In genomic region chr7:830069-830468, GRCh38 we compare ENCODE assay signal across 12 cellular contexts. TPM values are rescaled to one million over a fixed set of nuclear protein-coding genes. Genes with fewer than 3 reads are reported as not detected.
DNase-seq lines count a peak whose midpoint lies in the region; ATAC-seq, FAIRE-seq and TF ChIP-seq lines count a peak whose summit lies in the region.
"Had no signal": no experiment of that assay in that cellular context is flagged by ENCODE, and none has a peak within 500 bp of the region (broad histone marks: within the 10 kb centered on the region; RNA-seq: fewer than 3 reads in every experiment).

No MANE protein-coding gene starts in this region.

- H3K4me3 ChIP-seq in skeletal muscle tissue (ENCODE audit: low read length in 3 of 3), result peak overlapping the region in 2 of 3 donors; percentile 31 to 33
- no peak overlapping the region for H3K4me3 ChIP-seq in hepatocyte
- H3K4me3 ChIP-seq: SJSA1 had no signal

- H4K20me1 ChIP-seq in hepatocyte (ENCODE audit: insufficient read depth, poor library complexity, severe bottlenecking), result peaks cover 23% of the 10 kb centered on the region

- no peak for FAIRE-seq in D721Med (lab: Jason Lieb, UNC)

- POLR2A ChIA-PET in WTC11 (lab: Charles Lee), result interaction anchor here (0.7 kb wide), 1 partner anchor 164 kb away, joined by 3 read pairs; no protein-coding TSS in a partner anchor

- H3K79me2 ChIP-seq in hepatocyte, result peaks cover 89% of the 10 kb centered on the region

- peaks cover 58% of the 10 kb centered on the region for H3K4me1 Mint-ChIP-seq in WTC11

- CTCF ChIA-PET in WTC11 (lab: Charles Lee), result interaction anchor here (0.9 to 1.8 kb wide), 3 partner anchors 12 to 60 kb away, joined by 3 to 9 read pairs (median 7); no protein-coding TSS in a partner anchor

- no peak for ATAC-seq in WTC11
- ATAC-seq in left cardiac atrium, result no peak
- no peak for ATAC-seq in HG03354 (IDR thresholded peaks at IDR 0.05; ENCODE audit: poor library complexity, severe bottlenecking, unreplicated experiment)

- peak overlapping the region; percentile 93 for H3K27ac Mint-ChIP-seq in WTC11

- H3K27me3 Mint-ChIP-seq in WTC11 (ENCODE audit: low read depth), result no peaks in the 10 kb centered on the region

- H2AFZ ChIP-seq in hepatocyte, result no peak overlapping the region

- H3K9me2 ChIP-seq in hepatocyte (replicated peaks; ENCODE audit: insufficient read depth), result no peaks in the 10 kb centered on the region

- no peaks in the 10 kb centered on the region for H3K9me3 Mint-ChIP-seq in WTC11

- 89% methylated on average over 12 of the region's 12 CpGs for WGBS in hepatocyte (ENCODE audit: low lambda C conversion rate, missing lambda C conversion rate)

- H3K27me3 ChIP-seq in skeletal muscle tissue (ENCODE audit: control insufficient read depth in 3 of 3, insufficient read depth in 3 of 3, low read length in 3 of 3) (no peaks in the 10 kb centered on the region), hepatocyte (no peaks in the 10 kb centered on the region)
- H3K27me3 ChIP-seq: SJSA1 had no signal

- peak overlapping the region; percentile 13 to 70 (median 68) for H3K9ac ChIP-seq in skeletal muscle tissue (ENCODE audit: low read depth in 1 of 3, low read length in 3 of 3)

- DNase-seq in D341Med (ENCODE audit: low spot score) (peak; percentile 12), WTC11 (ENCODE audit: low spot score) (no peak), left cardiac atrium (peak; percentile 19), hepatocyte (ENCODE audit: low spot score) (no peak), D721Med (ENCODE audit: insufficient read length, low spot score) (no peak), iPS-NIHi11 (ENCODE audit: low spot score) (no peak)
- DNase-seq: activated CD4-positive, alpha-beta T cell treated with anti-CD3 and anti-CD28 coated beads, Interleukin-2, amount 50 U/mL, for 48 hours; DMS153; islet precursor cell had no signal

- H3K36me3 Mint-ChIP-seq in WTC11, result peaks cover 11% of the 10 kb centered on the region

- peaks cover 58 to 71% (median 69%) of the 10 kb centered on the region in 3 donors for H3K4me1 ChIP-seq in skeletal muscle tissue (ENCODE audit: control insufficient read depth in 3 of 3, insufficient read depth in 3 of 3, low read length in 3 of 3)
- H3K4me1 ChIP-seq in hepatocyte (ENCODE audit: insufficient read depth), result peaks cover 23% of the 10 kb centered on the region

- H3K4me3 Mint-ChIP-seq in WTC11, result no peak overlapping the region

- H3K27ac ChIP-seq in skeletal muscle tissue (ENCODE audit: low read depth, low read length), result peak overlapping the region; percentile 95
- H3K27ac ChIP-seq in hepatocyte, result no peak overlapping the region

- H3K4me2 ChIP-seq in hepatocyte, result no peak overlapping the region

- peaks cover 0 to 6% (median 6%) of the 10 kb centered on the region in 3 donors for H3K36me3 ChIP-seq in skeletal muscle tissue (ENCODE audit: control insufficient read depth in 3 of 3, insufficient read depth in 3 of 3, low read length in 3 of 3)
- H3K36me3 ChIP-seq in hepatocyte (replicated peaks; ENCODE audit: insufficient read depth, low read depth), result no peaks in the 10 kb centered on the region

- no peaks in the 10 kb centered on the region for H3K9me3 ChIP-seq in skeletal muscle tissue (ENCODE audit: control insufficient read depth in 3 of 3, low read length in 3 of 3)
- H3K9me3 ChIP-seq in hepatocyte (ENCODE audit: low read depth), result no peaks in the 10 kb centered on the region
- H3K9me3 ChIP-seq: SJSA1 had no signal

- TF ChIP-seq CTCF in WTC11 (IDR thresholded peaks at IDR 0.05) (no peak), hepatocyte (IDR thresholded peaks at IDR 0.05; ENCODE audit: poor library complexity) (no peak), D721Med (IDR thresholded peaks at IDR 0.05; ENCODE audit: insufficient read depth, missing control alignments) (no peak)

- intact Hi-C loops in left cardiac atrium (cut with DNase I), result no loop called here

TF ChIP-seq in WTC11, 78 proteins besides CTCF, POLR2A, EP300 and RAD21:
- TF ChIP-seq TEAD4 (CRISPR knock-in tag; IDR thresholded peaks at IDR 0.05) (no peak), HMGA2 (CRISPR knock-in tag; IDR thresholded peaks at IDR 0.05) (no peak), SP1 (CRISPR knock-in tag; conservative IDR thresholded peaks at IDR 0.05) (no peak), ZNF423 (CRISPR knock-in tag; IDR thresholded peaks at IDR 0.05) (no peak), CREM (CRISPR knock-in tag; IDR thresholded peaks at IDR 0.05) (no peak)

RNA-seq across cellular contexts. Expression of gene SUN1, which starts 2.2 kb away (rescaled TPM):
- total RNA-seq in WTC11 (2021), result 149 to 158 TPM (median 156 TPM) in 3 replicates
- 100 to 1,000 TPM; 124 to 136 TPM for total RNA-seq in left cardiac atrium
- 180 TPM for total RNA-seq in skeletal muscle tissue
- total RNA-seq in hepatocyte, result 101 and 109 TPM in 2 replicates
- 72.3 and 75.0 TPM in 2 replicates for polyA plus RNA-seq in hepatocyte

RNA-seq across cellular contexts. Expression of gene GET4, which starts 46.3 kb away (rescaled TPM):
- total RNA-seq in WTC11 (2021) (73.0 to 82.0 TPM (median 73.4 TPM) in 3 replicates), left cardiac atrium (10 to 100 TPM; 17.8 to 28.3 TPM), skeletal muscle tissue (25.1 TPM), hepatocyte (46.3 and 48.3 TPM in 2 replicates)
- 102 and 126 TPM in 2 replicates for polyA plus RNA-seq in hepatocyte

Comparison
In these comparisons a context has a peak if more than half of its experiments do, and no peak if none do; other contexts are left out.
1. DNase-seq: peak in D341Med (single experiment) and left cardiac atrium (single experiment); none in WTC11 (single experiment), hepatocyte (single experiment), D721Med (single experiment) and iPS-NIHi11 (single experiment).